ENCODE assay signal across 25 cellular contexts in genomic region chr5:87101321-87101720, GRCh38.
"Had no signal": no experiment of that assay in that cellular context is flagged by ENCODE, and none has a peak within 500 bp of the region (broad histone marks: within the 10 kb centered on the region; RNA-seq: fewer than 3 reads in every experiment).

No MANE protein-coding gene starts in this region.

- H3K9ac ChIP-seq: parathyroid adenoma had no signal

- H3K27me3 Mint-ChIP-seq: activated CD8-positive, alpha-beta memory T cell treated with anti-CD3 and anti-CD28 coated beads, Interleukin-2, amount 10 ng/mL, durations not matched to agents 7 days and 5 days; activated CD8-positive, alpha-beta T cell treated with anti-CD3 and anti-CD28 coated beads for 36 hours; activated naive CD4-positive, alpha-beta T cell treated with anti-CD3 and anti-CD28 coated beads, Interleukin-2, amount 50 U/mL, for 24 hours; brain; naive thymus-derived CD8-positive, alpha-beta T cell had no signal

- H3K9me3 Mint-ChIP-seq: activated naive CD4-positive, alpha-beta T cell treated with anti-CD3 and anti-CD28 coated beads, Interleukin-2, amount 50 U/mL, for 24 hours had no signal

- H3K9me3 ChIP-seq: gastrocnemius medialis, neutrophil, transverse colon had no signal

- DNase-seq: activated CD4-positive, alpha-beta T cell treated with anti-CD3 and anti-CD28 coated beads, Interleukin-2, amount 10 ng/mL, durations not matched to agents 7 days and 5 days; activated CD4-positive, CD25-positive, alpha-beta regulatory T cell treated with anti-CD3 and anti-CD28 coated beads, Interleukin-2, amount 50 U/mL, for 72 hours; activated CD8-positive, alpha-beta memory T cell treated with anti-CD3 and anti-CD28 coated beads, Interleukin-2, amount 10 ng/mL, durations not matched to agents 7 days and 5 days; activated CD8-positive, alpha-beta T cell treated with anti-CD3 and anti-CD28 coated beads for 36 hours; activated gamma-delta T cell; aorta; effector memory CD4-positive, alpha-beta T cell; gastrocnemius medialis; head of caudate nucleus; islet precursor cell; left colon; naive thymus-derived CD8-positive, alpha-beta T cell; right cardiac atrium; stimulated activated CD4-positive, alpha-beta T cell treated with anti-CD3 and anti-CD28 coated beads, Interleukin-12 subunit alpha, Interleukin-12 subunit beta, amount 100 ng/mL, for 4 hours; stimulated activated CD4-positive, alpha-beta T cell treated with anti-CD3 and anti-CD28 coated beads, Interleukin-4, amount 100 ng/mL, for 4 hours; transverse colon had no signal

- ATAC-seq: activated CD8-positive, alpha-beta memory T cell treated with anti-CD3 and anti-CD28 coated beads, Interleukin-2, amount 10 ng/mL, durations not matched to agents 7 days and 5 days; activated CD8-positive, alpha-beta T cell treated with anti-CD3 and anti-CD28 coated beads for 36 hours; esophagus mucosa; gastrocnemius medialis; left colon; naive thymus-derived CD8-positive, alpha-beta T cell; right cardiac atrium had no signal

- H3K36me3 ChIP-seq: gastrocnemius medialis, neutrophil, transverse colon had no signal

- H3K27ac Mint-ChIP-seq: activated CD4-positive, alpha-beta T cell treated with anti-CD3 and anti-CD28 coated beads, Interleukin-2, amount 10 ng/mL, durations not matched to agents 7 days and 5 days; activated CD8-positive, alpha-beta memory T cell treated with anti-CD3 and anti-CD28 coated beads, Interleukin-2, amount 10 ng/mL, durations not matched to agents 7 days and 5 days; activated CD8-positive, alpha-beta T cell treated with anti-CD3 and anti-CD28 coated beads for 36 hours; activated naive CD4-positive, alpha-beta T cell treated with anti-CD3 and anti-CD28 coated beads, Interleukin-2, amount 50 U/mL, for 24 hours; activated T-helper 1 cell treated with anti-CD3 and anti-CD28 coated beads, Interleukin-12 subunit alpha, Interleukin-12 subunit beta, Interleukin-2, Interleukin-4 antibody, amounts not matched to agents 30 ng/mL and 10 ng/mL and 1 ng/mL, durations not matched to agents 14 hours and 24 hours and 36 hours; brain; T-helper 2 cell treated with Interferon-gamma antibody and Interleukin-4, amounts not matched to agents 5 μg/mL and 100 μg/mL, for 36 hours had no signal

- H3K4me1 ChIP-seq: gastrocnemius medialis, parathyroid adenoma had no signal

- H3K27me3 ChIP-seq: gastrocnemius medialis, neutrophil, transverse colon had no signal

- H2AFZ ChIP-seq: parathyroid adenoma had no signal

- H3K27ac ChIP-seq: gastrocnemius medialis, neutrophil, parathyroid adenoma, VCaP had no signal

- FAIRE-seq: urothelium cell line had no signal

- H3K4me3 Mint-ChIP-seq: activated CD4-positive, alpha-beta T cell treated with anti-CD3 and anti-CD28 coated beads, Interleukin-2, amount 10 ng/mL, durations not matched to agents 7 days and 5 days; activated CD8-positive, alpha-beta memory T cell treated with anti-CD3 and anti-CD28 coated beads, Interleukin-2, amount 10 ng/mL, durations not matched to agents 7 days and 5 days; activated CD8-positive, alpha-beta T cell treated with anti-CD3 and anti-CD28 coated beads for 36 hours; activated naive CD4-positive, alpha-beta T cell treated with anti-CD3 and anti-CD28 coated beads, Interleukin-2, amount 50 U/mL, for 24 hours; activated T-helper 1 cell treated with anti-CD3 and anti-CD28 coated beads, Interleukin-12 subunit alpha, Interleukin-12 subunit beta, Interleukin-2, Interleukin-4 antibody, amounts not matched to agents 30 ng/mL and 10 ng/mL and 1 ng/mL, durations not matched to agents 14 hours and 24 hours and 36 hours; brain; naive thymus-derived CD8-positive, alpha-beta T cell; T-helper 2 cell treated with Interferon-gamma antibody and Interleukin-4, amounts not matched to agents 5 μg/mL and 100 μg/mL, for 36 hours had no signal

- H3K4me3 ChIP-seq: gastrocnemius medialis, transverse colon had no signal

- H3K36me3 Mint-ChIP-seq: brain; naive thymus-derived CD8-positive, alpha-beta T cell had no signal

- H3K79me2 ChIP-seq: parathyroid adenoma had no signal
